ENCODE assay signal across 18 cellular contexts in the genomic region with DNA sequence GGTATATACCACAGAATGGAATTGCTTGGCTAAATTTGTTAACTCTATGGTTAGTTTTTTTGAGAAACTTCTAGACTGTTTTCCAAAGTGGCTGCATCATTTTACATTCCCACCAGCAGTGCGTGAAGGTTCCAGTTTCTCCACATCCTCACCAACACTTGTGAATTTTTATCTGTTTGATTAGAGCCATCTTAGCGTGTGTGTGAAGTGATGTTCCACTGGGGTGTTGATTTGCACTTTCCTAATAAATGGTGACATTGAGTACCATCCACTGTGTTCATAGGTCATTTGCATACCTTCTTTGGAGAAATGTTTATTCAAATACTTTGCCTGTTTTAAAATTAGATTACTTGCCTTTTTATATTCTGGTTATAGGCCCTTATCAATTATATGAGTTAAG. TPM values are rescaled to one million over a fixed set of nuclear protein-coding genes. Genes with fewer than 3 reads are reported as not detected.
DNase-seq lines count a peak whose midpoint lies in the region; ATAC-seq and TF ChIP-seq lines count a peak whose summit lies in the region.
"Had no signal": no experiment of that assay in that cellular context is flagged by ENCODE, and none has a peak within 500 bp of the region (broad histone marks: within the 10 kb centered on the region; RNA-seq: fewer than 3 reads in every experiment).

No MANE protein-coding gene starts in this region.

- WGBS in heart left ventricle, 4 donors: 44 to 61% (median 58%) methylated on average over 2 of the region's 2 CpGs

- ATAC-seq in Right ventricle myocardium inferior: peak; percentile 55
- no peak for ATAC-seq in heart left ventricle
- ATAC-seq in left ventricle myocardium superior: peak; percentile 17
- no peak for ATAC-seq in GM18861 (IDR thresholded peaks at IDR 0.05; ENCODE audit: unreplicated experiment)
- no peak for ATAC-seq in HG02759 (IDR thresholded peaks at IDR 0.05; ENCODE audit: unreplicated experiment)
- ATAC-seq: CD8-positive, alpha-beta T cell; GM23338; HCT116 had no signal

- no peaks in the 10 kb centered on the region for H3K36me3 ChIP-seq in heart left ventricle
- H3K36me3 ChIP-seq in right atrium auricular region: no peaks in the 10 kb centered on the region
- H3K36me3 ChIP-seq: BLaER1 had no signal

- H3K4me1 ChIP-seq in heart left ventricle (no peaks in the 10 kb centered on the region), right atrium auricular region (no peaks in the 10 kb centered on the region)
- H3K4me1 ChIP-seq: Caco-2 had no signal

- no peak for TF ChIP-seq POLR2A in heart left ventricle (IDR thresholded peaks at IDR 0.05)

- H3K27ac ChIP-seq in heart left ventricle: no peak overlapping the region
- no peak overlapping the region for H3K27ac ChIP-seq in right atrium auricular region
- H3K27ac ChIP-seq in coronary artery: no peak overlapping the region
- H3K27ac ChIP-seq: 22Rv1, BLaER1, C4-2B had no signal

- DNase-seq in Right ventricle myocardium inferior (ENCODE audit: missing footprints) (no peak), heart left ventricle (no peak), left ventricle myocardium superior (no peak), right atrium auricular region (ENCODE audit: low spot score) (no peak), coronary artery (ENCODE audit: low spot score) (peak; percentile 16)
- DNase-seq: Caco-2; CD4-positive, CD25-positive, alpha-beta regulatory T cell; CD8-positive, alpha-beta T cell; DMS153; DND-41; H9 had no signal

- intact Hi-C loops in Right ventricle myocardium inferior (cut with DNase I) (no loop called here), heart left ventricle (cut with DNase I) (loop anchor here in 1 of 10 donors (10.0 kb wide), 1 partner anchor 89 kb away; no protein-coding TSS in a partner anchor), left ventricle myocardium superior (cut with micrococcal nuclease) (no loop called here)

- TF ChIP-seq CTCF in heart left ventricle (IDR thresholded peaks at IDR 0.05) (no peak), right atrium auricular region (IDR thresholded peaks at IDR 0.05) (no peak), coronary artery (IDR thresholded peaks at IDR 0.05) (no peak)

- H3K4me3 ChIP-seq in heart left ventricle (no peak overlapping the region), right atrium auricular region (no peak overlapping the region), coronary artery (no peak overlapping the region)
- H3K4me3 ChIP-seq: BLaER1, GM23338 had no signal

- peaks cover 0 to 12% (median 0%) of the 10 kb centered on the region in 12 donors for H3K9me3 ChIP-seq in heart left ventricle
- H3K9me3 ChIP-seq in right atrium auricular region: peaks cover 0 to 11% of the 10 kb centered on the region in 2 donors
- H3K9me3 ChIP-seq: Caco-2 had no signal

- no peaks in the 10 kb centered on the region for H3K27me3 ChIP-seq in heart left ventricle
- H3K27me3 ChIP-seq in right atrium auricular region: no peaks in the 10 kb centered on the region
- H3K27me3 ChIP-seq: BLaER1 had no signal

RNA-seq across cellular contexts. Expression of gene HS6ST1, which starts 37.5 kb away (rescaled TPM):
- total RNA-seq in Right ventricle myocardium inferior: 34.9 TPM
- 10 to 100 TPM; 18.1 to 87.3 (median 24.9) TPM for total RNA-seq in heart left ventricle
- polyA plus RNA-seq in heart left ventricle: 10 to 100 TPM; 15.6 to 26.5 TPM
- 35.2 TPM for total RNA-seq in left ventricle myocardium superior
- 10 to 100 TPM; 19.0 to 25.8 TPM for total RNA-seq in right atrium auricular region

Comparison
In these comparisons a context has a peak if more than half of its experiments do, and no peak if none do; other contexts are left out.
1. ATAC-seq: peak in Right ventricle myocardium inferior (single experiment) and left ventricle myocardium superior (single experiment); none in heart left ventricle (0 of 4), GM18861 (single experiment) and HG02759 (single experiment).